Comparison of ENCODE assay signal across 9 cellular contexts in genomic region chr14:38256358-38256840, GRCh38. TPM values are rescaled to one million over a fixed set of nuclear protein-coding genes. Genes with fewer than 3 reads are reported as not detected.
DNase-seq lines count a peak whose midpoint lies in the region; ATAC-seq and TF ChIP-seq lines count a peak whose summit lies in the region.
"Had no signal": no experiment of that assay in that cellular context is flagged by ENCODE, and none has a peak within 500 bp of the region (broad histone marks: within the 10 kb centered on the region; RNA-seq: fewer than 3 reads in every experiment).

No MANE protein-coding gene starts in this region.

- peak overlapping the region; percentile 42 to 96 (median 91); a peak in 21 of 22 replicates for H3K27ac ChIP-seq in BLaER1 treated with 17β-estradiol and CSF1 and Interleukin-3, amounts not matched to agents 10 nM and 100 nM
- H3K27ac ChIP-seq in gastroesophageal sphincter = peak overlapping the region in 3 of 4 donors; percentile 75 to 84 (median 76)

- H3K9me3 Mint-ChIP-seq in neural crest cell = peaks cover 4% of the 10 kb centered on the region

- ATAC-seq in gastroesophageal sphincter = peak; percentile 88
- ATAC-seq in HG03520 (IDR thresholded peaks at IDR 0.05; ENCODE audit: unreplicated experiment) = no peak

- DNase-seq in RPMI7951 (ENCODE audit: low read depth) (peak; percentile 2), neural crest cell (ENCODE audit: low read depth, low spot score) (peak; percentile 4), KG1 (lab: John Stamatoyannopoulos, UW) (no peak), GM13977 (ENCODE audit: low spot score) (no peak), NCI-H2107 treated with DMSO at 0.1 percent for 48 hours (lab: John Stamatoyannopoulos, UW; ENCODE audit: unreplicated experiment) (no peak)
- DNase-seq: NCI-H1092 had no signal

- peaks cover 5 to 32% (median 13%) of the 10 kb centered on the region in 11 experiments; a peak in 14 of 22 replicates for H3K9me3 ChIP-seq in BLaER1 treated with 17β-estradiol and CSF1 and Interleukin-3, amounts not matched to agents 10 nM and 100 nM (replicated peaks in 1 of 11)
- peaks cover 0 to 9% (median 0%) of the 10 kb centered on the region in 3 donors for H3K9me3 ChIP-seq in gastroesophageal sphincter

- H3K36me3 ChIP-seq in BLaER1 treated with 17β-estradiol and CSF1 and Interleukin-3, amounts not matched to agents 10 nM and 100 nM = no peaks in the 10 kb centered on the region
- no peaks in the 10 kb centered on the region for H3K36me3 ChIP-seq in gastroesophageal sphincter

- H3K36me3 Mint-ChIP-seq in neural crest cell (ENCODE audit: low read depth) = no peaks in the 10 kb centered on the region

- peaks cover 8 to 45% (median 13%) of the 10 kb centered on the region in 10 experiments; a peak in 17 of 20 replicates for H3K4me1 ChIP-seq in BLaER1 treated with 17β-estradiol and CSF1 and Interleukin-3, amounts not matched to agents 10 nM and 100 nM
- H3K4me1 ChIP-seq in gastroesophageal sphincter = peaks cover 0 to 16% (median 0%) of the 10 kb centered on the region in 3 donors

- H3K4me1 Mint-ChIP-seq in neural crest cell = no peaks in the 10 kb centered on the region

- no peak overlapping the region for H3K27ac Mint-ChIP-seq in neural crest cell (ENCODE audit: unreplicated experiment)

- H3K4me3 Mint-ChIP-seq in neural crest cell = peak overlapping the region; percentile 77

- peak in 2 of 4 experiments; percentile 13 to 25 for TF ChIP-seq CTCF in gastroesophageal sphincter (IDR thresholded peaks at IDR 0.05)
- TF ChIP-seq CTCF in neural crest cell (conservative IDR thresholded peaks at IDR 0.05) = no peak
- TF ChIP-seq CTCF in GM13977 (IDR thresholded peaks at IDR 0.05; ENCODE audit: extremely low read depth, insufficient read depth, missing control alignments) = no peak

- H3K27me3 ChIP-seq in BLaER1 treated with 17β-estradiol and CSF1 and Interleukin-3, amounts not matched to agents 10 nM and 100 nM = no peaks in the 10 kb centered on the region
- peaks cover 41% of the 10 kb centered on the region for H3K27me3 ChIP-seq in gastroesophageal sphincter

- in situ Hi-C loops in GM13977 (cut with MboI; ENCODE audit: low pct_unique_long_range_greater_than_20kb, low sequenced_read_pairs, unreplicated experiment) = no loop called here

- H3K27me3 Mint-ChIP-seq in neural crest cell (ENCODE audit: low read depth) = peaks cover 76% of the 10 kb centered on the region

- TF ChIP-seq EP300 in gastroesophageal sphincter (IDR thresholded peaks at IDR 0.05) = no peak

- peak overlapping the region; percentile 51 to 83 (median 76); a peak in 21 of 22 replicates for H3K4me2 ChIP-seq in BLaER1 treated with 17β-estradiol and CSF1 and Interleukin-3, amounts not matched to agents 10 nM and 100 nM

- no peak for TF ChIP-seq POLR2A in gastroesophageal sphincter (IDR thresholded peaks at IDR 0.05)

- 0 out of 22 replicates have a peak, but pooled peaks cover 0 to 9% (median 0%) of the 10 kb centered on the region in 11 experiments for H4K20me1 ChIP-seq in BLaER1 treated with 17β-estradiol and CSF1 and Interleukin-3, amounts not matched to agents 10 nM and 100 nM

- peak overlapping the region; percentile 65 to 94 (median 87); a peak in 21 of 22 replicates for H3K9ac ChIP-seq in BLaER1 treated with 17β-estradiol and CSF1 and Interleukin-3, amounts not matched to agents 10 nM and 100 nM

- H3K4me3 ChIP-seq in BLaER1 treated with 17β-estradiol and CSF1 and Interleukin-3, amounts not matched to agents 10 nM and 100 nM = peak overlapping the region; percentile 40 to 75 (median 72); a peak in 18 of 20 replicates
- peak overlapping the region in 1 of 2 donors; percentile 55 for H3K4me3 ChIP-seq in gastroesophageal sphincter

- WGBS in gastroesophageal sphincter (ENCODE audit: low coverage in 1 of 2), 2 donors = 23 to 50% methylated on average over 11 to 13 of the region's 13 CpGs

RNA-seq across cellular contexts. Expression of gene CLEC14A, which starts 0.5 kb away (rescaled TPM):
- not detected in 2 replicates for total RNA-seq in RPMI7951 (2014; rRNA removed; shearing (Covaris generic))
- total RNA-seq in gastroesophageal sphincter (10 to 100 TPM; 13.7 to 39.4 (median 31.5) TPM), neural crest cell (not detected in 2 replicates)

RNA-seq across cellular contexts. Expression of gene SSTR1, which starts 48.7 kb away (rescaled TPM):
- under 0.01 TPM in 1 of 2 replicates, not detected in the other for total RNA-seq in RPMI7951 (2014; rRNA removed; shearing (Covaris generic))
- total RNA-seq in gastroesophageal sphincter = 1 to 10 TPM in 1 of 4 donors, under 1 TPM in 3; 0.16 to 1.2 (median 0.37) TPM
- not detected in 2 replicates for total RNA-seq in neural crest cell

Comparison
In these comparisons a context has a peak if more than half of its experiments do, and no peak if none do; other contexts are left out.
1. DNase-seq: peak in RPMI7951 (single experiment) and neural crest cell (single experiment); none in KG1 (single experiment), GM13977 (single experiment) and NCI-H2107 treated with DMSO at 0.1 percent for 48 hours (single experiment).
2. RNA of gene CLEC14A, which starts 0.5 kb away (total RNA-seq): 13.7 to 39.4 TPM in gastroesophageal sphincter; not detected in neural crest cell and not detected in RPMI7951; every median in the first group is over 10 times any median in the second.